31 cellular contexts compared by ENCODE assay signal in genomic region chr3:37474936-37475335, GRCh38. TPM values are rescaled to one million over a fixed set of nuclear protein-coding genes. Genes with fewer than 3 reads are reported as not detected.
DNase-seq lines count a peak whose midpoint lies in the region; ATAC-seq and TF ChIP-seq lines count a peak whose summit lies in the region.
"Had no signal": no experiment of that assay in that cellular context is flagged by ENCODE, and none has a peak within 500 bp of the region (broad histone marks: within the 10 kb centered on the region; RNA-seq: fewer than 3 reads in every experiment).

No MANE protein-coding gene starts in this region.

- TF ChIP-seq CTCF in adrenal gland (IDR thresholded peaks at IDR 0.05) (no peak), upper lobe of right lung (IDR thresholded peaks at IDR 0.05) (no peak)

- TF ChIP-seq POLR2A in adrenal gland (IDR thresholded peaks at IDR 0.05), result peak in 1 of 2 donors; percentile 48

- intact Hi-C loops in adrenal gland (cut with DNase I), result no loop called here
- intact Hi-C loops in upper lobe of right lung (cut with DNase I), result no loop called here

- ATAC-seq in upper lobe of right lung (peak; percentile 26), HG03175 (IDR thresholded peaks at IDR 0.05; ENCODE audit: unreplicated experiment) (no peak)
- ATAC-seq: activated CD8-positive, alpha-beta T cell treated with anti-CD3 and anti-CD28 coated beads for 36 hours; activated naive CD4-positive, alpha-beta T cell treated with anti-CD3 and anti-CD28 coated beads, Interleukin-2, amount 50 U/mL, for 72 hours; lower lobe of right lung; mucosa of descending colon; stimulated activated naive B cell treated with anti-CD40 and anti-IgM and Interleukin-4, amounts not matched to agents 10 μg/mL and 1 μg/mL and 100 μg/mL, for 72 hours; T-helper 17 cell had no signal

- DNase-seq in NCI-H524 (lab: John Stamatoyannopoulos, UW) (peak; percentile 88 to 89), NCI-H524 treated with DMSO at 0.1 percent for 48 hours (lab: John Stamatoyannopoulos, UW) (no peak), adrenal gland (peak; percentile 61 to 93 (median 90)), left kidney (ENCODE audit: low read depth, low spot score) (peak; percentile 73), upper lobe of right lung (no peak)
- DNase-seq in activated CD4-positive, alpha-beta T cell treated with anti-CD3 and anti-CD28 coated beads, Interleukin-2, amount 10 ng/mL, durations not matched to agents 7 days and 5 days, result no peak
- no peak for DNase-seq in stimulated activated CD4-positive, alpha-beta T cell treated with anti-CD3 and anti-CD28 coated beads, Interleukin-4, amount 100 ng/mL, for 1 hour
- DNase-seq: 8988T; activated CD4-positive, alpha-beta T cell treated with anti-CD3 and anti-CD28 coated beads for 1 hour; activated CD8-positive, alpha-beta T cell treated with anti-CD3 and anti-CD28 coated beads for 36 hours; CD4-positive, alpha-beta T cell; dermis blood vessel endothelial cell; esophagus squamous epithelium; H9; KBM-7; lower lobe of right lung; MG63; mucosa of descending colon; NCI-H2081 treated with DMSO at 0.1 percent for 48 hours; OCI-M1; SK-N-SH; stimulated activated CD4-positive, alpha-beta T cell treated with anti-CD3 and anti-CD28 coated beads, Interleukin-4, amount 100 ng/mL, for 4 hours; stimulated activated naive B cell treated with anti-CD40 and anti-IgM and Interleukin-4, amounts not matched to agents 10 μg/mL and 1 μg/mL and 100 μg/mL, for 72 hours; T-helper 17 cell had no signal

- CTCF ChIA-PET in activated CD4-positive, alpha-beta T cell treated with anti-CD3 and anti-CD28 coated beads, Interleukin-2, amount 10 ng/mL, durations not matched to agents 7 days and 5 days (lab: Charles Lee), result no interaction called here

- no peaks in the 10 kb centered on the region for H3K4me1 Mint-ChIP-seq in activated CD4-positive, alpha-beta T cell treated with anti-CD3 and anti-CD28 coated beads, Interleukin-2, amount 10 ng/mL, durations not matched to agents 7 days and 5 days
- H3K4me1 Mint-ChIP-seq: central memory CD8-positive, alpha-beta T cell had no signal

- peak overlapping the region; percentile 29 to 93 (median 77) for H3K27ac ChIP-seq in adrenal gland
- no peak overlapping the region for H3K27ac ChIP-seq in upper lobe of right lung
- H3K27ac ChIP-seq: ascending aorta, esophagus squamous epithelium, lower lobe of right lung had no signal

- no peak overlapping the region for H3K27ac Mint-ChIP-seq in activated CD4-positive, alpha-beta T cell treated with anti-CD3 and anti-CD28 coated beads, Interleukin-2, amount 10 ng/mL, durations not matched to agents 7 days and 5 days
- H3K27ac Mint-ChIP-seq: activated CD8-positive, alpha-beta T cell treated with anti-CD3 and anti-CD28 coated beads for 36 hours; activated naive CD4-positive, alpha-beta T cell treated with anti-CD3 and anti-CD28 coated beads, Interleukin-2, amount 50 U/mL, for 72 hours; activated T-helper 2 cell treated with anti-CD3 and anti-CD28 coated beads, Interferon-gamma antibody, Interleukin-2, Interleukin-4, amounts not matched to agents 10 μg/mL and 5 μg/mL and 100 μg/mL, durations not matched to agents 14 hours and 24 hours and 36 hours; CD4-positive, alpha-beta T cell; natural killer cell treated with Interleukin-12 subunit alpha and Interleukin-12 subunit beta and Interleukin-15 and Interleukin-18, amount 100 ng/mL, for 72 hours; stimulated activated naive B cell treated with anti-CD40 and anti-IgM and Interleukin-4, amounts not matched to agents 10 μg/mL and 1 μg/mL and 100 μg/mL, for 72 hours; T-helper 17 cell had no signal

- POLR2A ChIA-PET in activated CD4-positive, alpha-beta T cell treated with anti-CD3 and anti-CD28 coated beads, Interleukin-2, amount 10 ng/mL, durations not matched to agents 7 days and 5 days (lab: Charles Lee), result no interaction called here

- H3K27me3 ChIP-seq in adrenal gland (no peaks in the 10 kb centered on the region), upper lobe of right lung (no peaks in the 10 kb centered on the region)
- H3K27me3 ChIP-seq: ascending aorta, esophagus squamous epithelium, MG63 had no signal

- H3K36me3 Mint-ChIP-seq in activated CD4-positive, alpha-beta T cell treated with anti-CD3 and anti-CD28 coated beads, Interleukin-2, amount 10 ng/mL, durations not matched to agents 7 days and 5 days (ENCODE audit: low read depth), result no peaks in the 10 kb centered on the region
- H3K36me3 Mint-ChIP-seq: activated naive CD4-positive, alpha-beta T cell treated with anti-CD3 and anti-CD28 coated beads, Interleukin-2, amount 50 U/mL, for 72 hours; natural killer cell treated with Interleukin-12 subunit alpha and Interleukin-12 subunit beta and Interleukin-15 and Interleukin-18, amount 100 ng/mL, for 72 hours; stimulated activated naive B cell treated with anti-CD40 and anti-IgM and Interleukin-4, amounts not matched to agents 10 μg/mL and 1 μg/mL and 100 μg/mL, for 72 hours had no signal

- no peak overlapping the region for H3K4me3 ChIP-seq in adrenal gland
- no peak overlapping the region for H3K4me3 ChIP-seq in upper lobe of right lung
- H3K4me3 ChIP-seq: ascending aorta, esophagus squamous epithelium, lower lobe of right lung, MG63, mucosa of descending colon had no signal

- no peaks in the 10 kb centered on the region for H3K9me3 Mint-ChIP-seq in activated CD4-positive, alpha-beta T cell treated with anti-CD3 and anti-CD28 coated beads, Interleukin-2, amount 10 ng/mL, durations not matched to agents 7 days and 5 days
- H3K9me3 Mint-ChIP-seq: activated CD8-positive, alpha-beta T cell treated with anti-CD3 and anti-CD28 coated beads for 36 hours; activated naive CD4-positive, alpha-beta T cell treated with anti-CD3 and anti-CD28 coated beads, Interleukin-2, amount 50 U/mL, for 72 hours; activated T-helper 2 cell treated with anti-CD3 and anti-CD28 coated beads, Interferon-gamma antibody, Interleukin-2, Interleukin-4, amounts not matched to agents 10 μg/mL and 5 μg/mL and 100 μg/mL, durations not matched to agents 14 hours and 24 hours and 36 hours; CD4-positive, alpha-beta T cell; central memory CD8-positive, alpha-beta T cell; H9; natural killer cell treated with Interleukin-12 subunit alpha and Interleukin-12 subunit beta and Interleukin-15 and Interleukin-18, amount 100 ng/mL, for 72 hours had no signal

- 9 to 11% (median 10%) methylated on average over 6 of the region's 6 CpGs for WGBS in adrenal gland, 4 donors

- H3K9me3 ChIP-seq in adrenal gland (replicated peaks in 1 of 3), result no peaks in the 10 kb centered on the region
- H3K9me3 ChIP-seq in upper lobe of right lung, result no peaks in the 10 kb centered on the region
- H3K9me3 ChIP-seq: ascending aorta, esophagus squamous epithelium, lower lobe of right lung, MG63, mucosa of descending colon, SK-N-SH had no signal

- peaks cover 37% of the 10 kb centered on the region for H3K27me3 Mint-ChIP-seq in activated CD4-positive, alpha-beta T cell treated with anti-CD3 and anti-CD28 coated beads, Interleukin-2, amount 10 ng/mL, durations not matched to agents 7 days and 5 days

- no peak overlapping the region for H3K4me3 Mint-ChIP-seq in activated CD4-positive, alpha-beta T cell treated with anti-CD3 and anti-CD28 coated beads, Interleukin-2, amount 10 ng/mL, durations not matched to agents 7 days and 5 days
- H3K4me3 Mint-ChIP-seq: activated CD8-positive, alpha-beta T cell treated with anti-CD3 and anti-CD28 coated beads for 36 hours; CD4-positive, alpha-beta T cell; central memory CD8-positive, alpha-beta T cell; H9; natural killer cell treated with Interleukin-12 subunit alpha and Interleukin-12 subunit beta and Interleukin-15 and Interleukin-18, amount 100 ng/mL, for 72 hours; stimulated activated naive B cell treated with anti-CD40 and anti-IgM and Interleukin-4, amounts not matched to agents 10 μg/mL and 1 μg/mL and 100 μg/mL, for 72 hours; T-helper 17 cell had no signal

- H3K4me1 ChIP-seq in adrenal gland (replicated peaks in 1 of 2) (peaks cover 32 to 55% of the 10 kb centered on the region in 2 donors), upper lobe of right lung (no peaks in the 10 kb centered on the region)
- H3K4me1 ChIP-seq: ascending aorta had no signal

- H3K36me3 ChIP-seq in adrenal gland (replicated peaks in 1 of 2), result peaks cover 0 to 19% of the 10 kb centered on the region in 2 donors
- H3K36me3 ChIP-seq in upper lobe of right lung, result peaks cover 23% of the 10 kb centered on the region
- H3K36me3 ChIP-seq: MG63 had no signal

RNA-seq across cellular contexts. Expression of gene ITGA9, which starts 23.0 kb away (rescaled TPM):
- total RNA-seq in adrenal gland (10 to 100 TPM; 48.6 to 81.1 (median 54.9) TPM), upper lobe of right lung (48.8 TPM)
- polyA plus RNA-seq in adrenal gland, result 10 to 100 TPM; 10.5 to 22.7 (median 16.5) TPM
- not detected for total RNA-seq in activated CD4-positive, alpha-beta T cell treated with anti-CD3 and anti-CD28 coated beads, Interleukin-2, amount 10 ng/mL, durations not matched to agents 7 days and 5 days
- total RNA-seq: activated CD8-positive, alpha-beta T cell treated with anti-CD3 and anti-CD28 coated beads for 36 hours; CD4-positive, alpha-beta T cell; HT-29 had no signal

Comparison
In these comparisons a context has a peak if more than half of its experiments do, and no peak if none do; other contexts are left out.
1. DNase-seq: peak in NCI-H524 (2 of 2), adrenal gland (7 of 7) and left kidney (single experiment); none in NCI-H524 treated with DMSO at 0.1 percent for 48 hours (single experiment), upper lobe of right lung (single experiment), activated CD4-positive, alpha-beta T cell treated with anti-CD3 and anti-CD28 coated beads, Interleukin-2, amount 10 ng/mL, durations not matched to agents 7 days and 5 days (single experiment) and stimulated activated CD4-positive, alpha-beta T cell treated with anti-CD3 and anti-CD28 coated beads, Interleukin-4, amount 100 ng/mL, for 1 hour (single experiment).
2. RNA of gene ITGA9, which starts 23.0 kb away (total RNA-seq): 48.6 to 81.1 TPM in adrenal gland and 48.8 TPM in upper lobe of right lung (single experiment); not detected in activated CD4-positive, alpha-beta T cell treated with anti-CD3 and anti-CD28 coated beads, Interleukin-2, amount 10 ng/mL, durations not matched to agents 7 days and 5 days; every median in the first group is over 10 times any median in the second.